Comparison of ENCODE assay signal across 18 cellular contexts in genomic region chr22:42347281-42347824, GRCh38.
A peak's percentile ranks its signal among the peaks of the same experiment; 100 is the strongest.
DNase-seq lines count a peak whose midpoint lies in the region; ATAC-seq and TF ChIP-seq lines count a peak whose summit lies in the region.
"Had no signal": no experiment of that assay in that cellular context is flagged by ENCODE, and none has a peak within 500 bp of the region (broad histone marks: within the 10 kb centered on the region; RNA-seq: fewer than 3 reads in every experiment).

No MANE protein-coding gene starts in this region.

- no peaks in the 10 kb centered on the region for H3K9me3 Mint-ChIP-seq in activated naive CD8-positive, alpha-beta T cell treated with anti-CD3 and anti-CD28 coated beads, Interleukin-2, amount 50 U/mL, for 24 hours
- H3K9me3 Mint-ChIP-seq in nephron progenitor cell: no peaks in the 10 kb centered on the region
- no peaks in the 10 kb centered on the region for H3K9me3 Mint-ChIP-seq in HFFc6

- no peak overlapping the region for H3K27ac Mint-ChIP-seq in activated naive CD8-positive, alpha-beta T cell treated with anti-CD3 and anti-CD28 coated beads, Interleukin-2, amount 50 U/mL, for 24 hours
- H3K27ac Mint-ChIP-seq in nephron progenitor cell (no peak overlapping the region), HFFc6 (no peak overlapping the region)

- no peaks in the 10 kb centered on the region for H3K36me3 ChIP-seq in KOPT-K1 (ENCODE audit: insufficient read depth, low read length)
- no peaks in the 10 kb centered on the region for H3K36me3 ChIP-seq in prostate gland
- H3K36me3 ChIP-seq: thoracic aorta had no signal

- H3K4me3 ChIP-seq in prostate gland: no peak overlapping the region
- H3K4me3 ChIP-seq: GM23248, thoracic aorta had no signal

- H3K27ac ChIP-seq in KOPT-K1 (ENCODE audit: low read depth, low read length, poor library complexity, severe bottlenecking) (peak overlapping the region; percentile 59), prostate gland (no peak overlapping the region)
- H3K27ac ChIP-seq: GM23248, thoracic aorta had no signal

- peaks cover 2% of the 10 kb centered on the region for H3K27me3 Mint-ChIP-seq in activated naive CD8-positive, alpha-beta T cell treated with anti-CD3 and anti-CD28 coated beads, Interleukin-2, amount 50 U/mL, for 24 hours
- peaks cover 31% of the 10 kb centered on the region for H3K27me3 Mint-ChIP-seq in nephron progenitor cell (ENCODE audit: low read depth, poor library complexity)
- H3K27me3 Mint-ChIP-seq in HFFc6 (ENCODE audit: insufficient read depth): peaks cover 11% of the 10 kb centered on the region

- ATAC-seq in activated naive CD8-positive, alpha-beta T cell treated with anti-CD3 and anti-CD28 coated beads, Interleukin-2, amount 50 U/mL, for 24 hours: no peak
- ATAC-seq in HG02610 (IDR thresholded peaks at IDR 0.05; ENCODE audit: unreplicated experiment): no peak
- ATAC-seq: esophagus mucosa, left lobe of liver had no signal

- H3K9me3 ChIP-seq in KOPT-K1 (ENCODE audit: insufficient read depth, low read length, poor library complexity, severe bottlenecking) (no peaks in the 10 kb centered on the region), prostate gland (no peaks in the 10 kb centered on the region)
- H3K9me3 ChIP-seq: Caco-2, thoracic aorta had no signal

- no peaks in the 10 kb centered on the region for H3K36me3 Mint-ChIP-seq in activated naive CD8-positive, alpha-beta T cell treated with anti-CD3 and anti-CD28 coated beads, Interleukin-2, amount 50 U/mL, for 24 hours (ENCODE audit: low read depth)
- H3K36me3 Mint-ChIP-seq in nephron progenitor cell (ENCODE audit: low read depth) (no peaks in the 10 kb centered on the region), HFFc6 (ENCODE audit: low read depth) (no peaks in the 10 kb centered on the region)

- H3K4me1 ChIP-seq in prostate gland (replicated peaks): no peaks in the 10 kb centered on the region
- H3K4me1 ChIP-seq: Caco-2 had no signal

- DNase-seq in DMS 273 treated with DMSO at 0.1 percent for 48 hours (lab: John Stamatoyannopoulos, UW): peak; percentile 66
- peak; percentile 20 for DNase-seq in activated naive CD8-positive, alpha-beta T cell treated with anti-CD3 and anti-CD28 coated beads, Interleukin-2, amount 50 U/mL, for 24 hours
- peak; percentile 52 for DNase-seq in nephron progenitor cell
- DNase-seq in T1000 (lab: John Stamatoyannopoulos, UW): no peak
- DNase-seq in HFFc6: no peak
- no peak for DNase-seq in prostate gland (ENCODE audit: low spot score)
- DNase-seq: activated CD4-positive, alpha-beta T cell treated with anti-CD3 and anti-CD28 coated beads for 1 hour; activated effector memory CD4-positive, alpha-beta T cell treated with Interleukin-2 at 50 U/mL for 16 hours; Caco-2; central memory CD4-positive, alpha-beta T cell; GM23248; NK-92 treated with Interleukin-12 subunit alpha and Interleukin-12 subunit beta, amount 100 ng/mL, for 24 hours; stimulated activated CD4-positive, alpha-beta T cell treated with anti-CD3 and anti-CD28 coated beads, Interleukin-15, amount 100 ng/mL, for 24 hours had no signal

- TF ChIP-seq CTCF in nephron progenitor cell (IDR thresholded peaks at IDR 0.05) (no peak), HFFc6 (IDR thresholded peaks at IDR 0.05) (no peak), prostate gland (IDR thresholded peaks at IDR 0.05) (no peak)

- TF ChIP-seq POLR2A in prostate gland (IDR thresholded peaks at IDR 0.05): no peak

- no peaks in the 10 kb centered on the region for H3K27me3 ChIP-seq in prostate gland (replicated peaks; ENCODE audit: insufficient read depth)

- intact Hi-C loops in prostate gland (cut with DNase I): no loop called here

- peaks cover 9% of the 10 kb centered on the region for H3K4me1 Mint-ChIP-seq in activated naive CD8-positive, alpha-beta T cell treated with anti-CD3 and anti-CD28 coated beads, Interleukin-2, amount 50 U/mL, for 24 hours
- H3K4me1 Mint-ChIP-seq in nephron progenitor cell (peaks cover 20% of the 10 kb centered on the region), HFFc6 (ENCODE audit: low read depth) (no peaks in the 10 kb centered on the region)

- H3K4me3 Mint-ChIP-seq in activated naive CD8-positive, alpha-beta T cell treated with anti-CD3 and anti-CD28 coated beads, Interleukin-2, amount 50 U/mL, for 24 hours: no peak overlapping the region
- H3K4me3 Mint-ChIP-seq in nephron progenitor cell: no peak overlapping the region
- no peak overlapping the region for H3K4me3 Mint-ChIP-seq in HFFc6

- WGBS in prostate gland: 70% methylated on average over 20 of the region's 27 CpGs

Comparison
In these comparisons a context has a peak if more than half of its experiments do, and no peak if none do; other contexts are left out.
1. DNase-seq: peak in DMS 273 treated with DMSO at 0.1 percent for 48 hours (single experiment), activated naive CD8-positive, alpha-beta T cell treated with anti-CD3 and anti-CD28 coated beads, Interleukin-2, amount 50 U/mL, for 24 hours (single experiment) and nephron progenitor cell (single experiment); none in T1000 (single experiment), HFFc6 (single experiment) and prostate gland (single experiment).